ENCODE assay signal across 16 cellular contexts in genomic region chr14:36973806-36974442, GRCh38.
DNase-seq lines count a peak whose midpoint lies in the region; ATAC-seq and TF ChIP-seq lines count a peak whose summit lies in the region.
"Had no signal": no experiment of that assay in that cellular context is flagged by ENCODE, and none has a peak within 500 bp of the region (broad histone marks: within the 10 kb centered on the region; RNA-seq: fewer than 3 reads in every experiment).

No MANE protein-coding gene starts in this region.

- intact Hi-C loops in OCI-LY7 (cut with micrococcal nuclease; ENCODE audit: unreplicated experiment): no loop called here

- POLR2A ChIA-PET in RWPE1 (lab: Yijun Ruan, JAX; ENCODE audit: low non-redundant PET): no interaction called here
- POLR2A ChIA-PET in OCI-LY7 (lab: Charles Lee): interaction anchor here (0.6 to 1.2 kb wide), 2 partner anchors 15 to 166 kb away, joined by 3 read pairs; no protein-coding TSS in a partner anchor

- H3K9me3 ChIP-seq in skeletal muscle satellite cell (replicated peaks; ENCODE audit: low read length) (no peaks in the 10 kb centered on the region), OCI-LY7 (ENCODE audit: low read length) (no peaks in the 10 kb centered on the region)

- peak overlapping the region; percentile 29 for H3K4me2 ChIP-seq in skeletal muscle satellite cell (ENCODE audit: low read length)
- no peak overlapping the region for H3K4me2 ChIP-seq in OCI-LY7 (ENCODE audit: low read length)

- no TSS peak for BruUV-seq in OCI-LY7 (replicated peaks; lab: Mats Ljungman, UMichigan)

- H3K27ac ChIP-seq in RWPE1 (no peak overlapping the region), OCI-LY7 (ENCODE audit: low read depth, low read length, poor library complexity, severe bottlenecking) (no peak overlapping the region)
- H3K27ac ChIP-seq: VCaP had no signal

- H2AFZ ChIP-seq in OCI-LY7 (ENCODE audit: low read length): no peak overlapping the region

- H3K9ac ChIP-seq in skeletal muscle satellite cell (ENCODE audit: low read depth, low read length): peak overlapping the region; percentile 49

- no peaks in the 10 kb centered on the region for H3K27me3 ChIP-seq in skeletal muscle satellite cell (ENCODE audit: control insufficient read depth, insufficient read depth, low read length)

- H3K36me3 ChIP-seq in skeletal muscle satellite cell (ENCODE audit: insufficient read depth, low read length) (no peaks in the 10 kb centered on the region), OCI-LY7 (ENCODE audit: insufficient read depth, low read length) (no peaks in the 10 kb centered on the region)

- TF ChIP-seq CTCF in RWPE1 (conservative IDR thresholded peaks at IDR 0.05; ENCODE audit: low read depth): no peak
- TF ChIP-seq CTCF in OCI-LY7 (conservative IDR thresholded peaks at IDR 0.05; ENCODE audit: low read length): no peak

- H3K79me2 ChIP-seq in OCI-LY7 (ENCODE audit: insufficient read depth, low read depth, low read length): no peaks in the 10 kb centered on the region

- CTCF ChIA-PET in RWPE1 (lab: Yijun Ruan, JAX) (no interaction called here), OCI-LY7 (lab: Charles Lee; ENCODE audit: unreplicated experiment) (no interaction called here)

- DNase-seq in EH (ENCODE audit: low read depth) (peak; percentile 80), RWPE1 (ENCODE audit: low spot score) (peak; percentile 42), fibroblast of peridontal ligament (ENCODE audit: extremely low read depth) (peak; percentile 88), OCI-LY7 (ENCODE audit: low spot score) (no peak)
- DNase-seq: activated CD8-positive, alpha-beta memory T cell treated with anti-CD3 and anti-CD28 coated beads, Interleukin-2, amount 50 U/mL, for 48 hours; activated naive CD8-positive, alpha-beta T cell treated with anti-CD3 and anti-CD28 coated beads, Interleukin-2, amount 10 ng/mL, durations not matched to agents 7 days and 5 days; COR-L47; NCI-H524 treated with DMSO at 0.1 percent for 48 hours; posterior cingulate gyrus; SHP77; stimulated activated CD4-positive, alpha-beta T cell treated with anti-CD3 and anti-CD28 coated beads, Interleukin-4, amount 100 ng/mL, for 24 hours had no signal

- no peak for ATAC-seq in HG02610 (IDR thresholded peaks at IDR 0.05; ENCODE audit: unreplicated experiment)
- ATAC-seq in HG02798 (IDR thresholded peaks at IDR 0.05; ENCODE audit: poor library complexity, unreplicated experiment): no peak
- no peak for ATAC-seq in HG03442 (IDR thresholded peaks at IDR 0.05; ENCODE audit: unreplicated experiment)

- no peaks in the 10 kb centered on the region for H3K9me2 ChIP-seq in OCI-LY7 (ENCODE audit: insufficient read depth, low read length)

- H3K4me1 ChIP-seq in skeletal muscle satellite cell (ENCODE audit: control insufficient read depth, insufficient read depth, low read length) (peaks cover 38% of the 10 kb centered on the region), OCI-LY7 (ENCODE audit: insufficient read depth, low read length, poor library complexity, severe bottlenecking) (no peaks in the 10 kb centered on the region)

- no peaks in the 10 kb centered on the region for H4K20me1 ChIP-seq in OCI-LY7 (ENCODE audit: insufficient read depth, low read length)

- H3K4me3 ChIP-seq in skeletal muscle satellite cell (ENCODE audit: low read length) (no peak overlapping the region), OCI-LY7 (ENCODE audit: low read depth, low read length, poor library complexity, severe bottlenecking) (no peak overlapping the region)
